Comparison of ENCODE assay signal across 7 cellular contexts in genomic region chr14:50232276-50232642, GRCh38. TPM values are rescaled to one million over a fixed set of nuclear protein-coding genes. Genes with fewer than 3 reads are reported as not detected.
DNase-seq lines count a peak whose midpoint lies in the region; ATAC-seq and TF ChIP-seq lines count a peak whose summit lies in the region.

No MANE protein-coding gene starts in this region.

- H3K9me3 ChIP-seq in right cardiac atrium (ENCODE audit: control insufficient read depth, low read length) = no peaks in the 10 kb centered on the region
- no peaks in the 10 kb centered on the region for H3K9me3 ChIP-seq in smooth muscle cell (replicated peaks; ENCODE audit: low read depth)

- H3K27ac Mint-ChIP-seq in activated CD4-positive, alpha-beta memory T cell treated with anti-CD3 and anti-CD28 coated beads, Interleukin-2, amount 10 ng/mL, durations not matched to agents 7 days and 5 days = peak overlapping the region; percentile 68

- peak overlapping the region; percentile 90 for H3K4me2 ChIP-seq in smooth muscle cell

- no peaks in the 10 kb centered on the region for H3K4me1 ChIP-seq in right cardiac atrium (ENCODE audit: control insufficient read depth, insufficient read depth, low read length)
- H3K4me1 ChIP-seq in smooth muscle cell (ENCODE audit: low read depth) = peaks cover 7% of the 10 kb centered on the region

- peaks cover 14% of the 10 kb centered on the region for H3K9me3 Mint-ChIP-seq in activated CD4-positive, alpha-beta memory T cell treated with anti-CD3 and anti-CD28 coated beads, Interleukin-2, amount 10 ng/mL, durations not matched to agents 7 days and 5 days

- peak overlapping the region; percentile 96 for H2AFZ ChIP-seq in smooth muscle cell (ENCODE audit: low read depth)

- peak overlapping the region; percentile 91 for H3K4me3 ChIP-seq in right cardiac atrium (ENCODE audit: low read length)
- H3K4me3 ChIP-seq in smooth muscle cell = peak overlapping the region; percentile 79

- intact Hi-C loops in right cardiac atrium (cut with DNase I) = no loop called here

- H3K27ac ChIP-seq in right cardiac atrium (ENCODE audit: low read length) (peak overlapping the region; percentile 91), smooth muscle cell (ENCODE audit: low read depth) (peak overlapping the region; percentile 85)

- peaks cover 33% of the 10 kb centered on the region for H3K79me2 ChIP-seq in smooth muscle cell (ENCODE audit: low read depth)

- WGBS in right cardiac atrium = 31% methylated on average over 13 of the region's 13 CpGs
- 38% methylated on average over 13 of the region's 13 CpGs for WGBS in smooth muscle cell (ENCODE audit: low lambda C conversion rate)

- ATAC-seq in right cardiac atrium = peak; percentile 12 to 15
- ATAC-seq in HG02623 (IDR thresholded peaks at IDR 0.05; ENCODE audit: unreplicated experiment) = no peak

- peak overlapping the region; percentile 81 for H3K9ac ChIP-seq in smooth muscle cell (ENCODE audit: low read depth)

- CTCF ChIA-PET in activated CD4-positive, alpha-beta memory T cell treated with anti-CD3 and anti-CD28 coated beads, Interleukin-2, amount 10 ng/mL, durations not matched to agents 7 days and 5 days (lab: Charles Lee) = interaction anchor here (0.6 to 1.0 kb wide), 3 partner anchors 79 to 120 kb away, joined by 3 to 4 read pairs (median 3); partner anchors contain the start of gene VCPKMT

- H3K27me3 Mint-ChIP-seq in activated CD4-positive, alpha-beta memory T cell treated with anti-CD3 and anti-CD28 coated beads, Interleukin-2, amount 10 ng/mL, durations not matched to agents 7 days and 5 days = peaks cover 10% of the 10 kb centered on the region

- peak overlapping the region; percentile 67 for H3K4me3 Mint-ChIP-seq in activated CD4-positive, alpha-beta memory T cell treated with anti-CD3 and anti-CD28 coated beads, Interleukin-2, amount 10 ng/mL, durations not matched to agents 7 days and 5 days

- H3K36me3 ChIP-seq in smooth muscle cell (ENCODE audit: low read depth) = no peaks in the 10 kb centered on the region

- POLR2A ChIA-PET in activated CD4-positive, alpha-beta memory T cell treated with anti-CD3 and anti-CD28 coated beads, Interleukin-2, amount 10 ng/mL, durations not matched to agents 7 days and 5 days (lab: Charles Lee) = interaction anchor here (0.8 to 1.5 kb wide), 7 partner anchors 79 to 634 kb away, joined by 3 to 12 read pairs (median 4); partner anchors contain the start of genes DMAC2L, L2HGDH, LRR1 and VCPKMT

- peaks cover 48% of the 10 kb centered on the region for H3K4me1 Mint-ChIP-seq in activated CD4-positive, alpha-beta memory T cell treated with anti-CD3 and anti-CD28 coated beads, Interleukin-2, amount 10 ng/mL, durations not matched to agents 7 days and 5 days

- H4K20me1 ChIP-seq in smooth muscle cell (ENCODE audit: low read depth) = peaks cover 33% of the 10 kb centered on the region

- H3F3A ChIP-seq in smooth muscle cell (ENCODE audit: low read depth) = no peaks in the 10 kb centered on the region

- H3K36me3 Mint-ChIP-seq in activated CD4-positive, alpha-beta memory T cell treated with anti-CD3 and anti-CD28 coated beads, Interleukin-2, amount 10 ng/mL, durations not matched to agents 7 days and 5 days (ENCODE audit: low read depth) = peaks cover 26% of the 10 kb centered on the region

- TF ChIP-seq CTCF in smooth muscle cell (IDR thresholded peaks at IDR 0.05; ENCODE audit: borderline replicate concordance, insufficient read depth, poor library complexity, severe bottlenecking) = no peak

- peak; percentile 10 for DNase-seq in HK-2 (ENCODE audit: unreplicated experiment)
- DNase-seq in activated CD4-positive, alpha-beta memory T cell treated with anti-CD3 and anti-CD28 coated beads, Interleukin-2, amount 10 ng/mL, durations not matched to agents 7 days and 5 days = no peak
- no peak for DNase-seq in right cardiac atrium
- DNase-seq in smooth muscle cell (lab: John Stamatoyannopoulos, UW; ENCODE audit: unreplicated experiment) = no peak
- no peak for DNase-seq in NCI-H1694 treated with DMSO at 0.1 percent for 48 hours (lab: John Stamatoyannopoulos, UW)
- no peak for DNase-seq in stimulated activated CD4-positive, alpha-beta T cell treated with anti-CD3 and anti-CD28 coated beads, Interleukin-12 subunit alpha, Interleukin-12 subunit beta, amount 100 ng/mL, for 4 hours

- H3K27me3 ChIP-seq in right cardiac atrium (ENCODE audit: control insufficient read depth, insufficient read depth) (no peaks in the 10 kb centered on the region), smooth muscle cell (ENCODE audit: low read depth) (no peaks in the 10 kb centered on the region)

RNA-seq across cellular contexts. Expression of gene SOS2, which starts 0.9 kb away (rescaled TPM):
- 10 to 100 TPM; 21.7 to 22.4 TPM for total RNA-seq in activated CD4-positive, alpha-beta memory T cell treated with anti-CD3 and anti-CD28 coated beads, Interleukin-2, amount 10 ng/mL, durations not matched to agents 7 days and 5 days
- total RNA-seq in right cardiac atrium = 10 to 100 TPM; 28.3 to 33.7 (median 28.7) TPM
- polyA plus RNA-seq in right cardiac atrium = 13.0 TPM
- total RNA-seq in smooth muscle cell = 37.5 and 42.7 TPM in 2 replicates
- polyA plus RNA-seq in smooth muscle cell = 11.8 and 16.0 TPM in 2 replicates
